Comparison of ENCODE assay signal across 24 cellular contexts in genomic region chr5:147068998-147069397, GRCh38.
"Had no signal": no experiment of that assay in that cellular context is flagged by ENCODE, and none has a peak within 500 bp of the region (broad histone marks: within the 10 kb centered on the region; RNA-seq: fewer than 3 reads in every experiment).

No MANE protein-coding gene starts in this region.

- H3K4me3 ChIP-seq: coronary artery, dorsolateral prefrontal cortex, esophagus squamous epithelium, gastrocnemius medialis, heart right ventricle, left lung, lower lobe of right lung, mucosa of descending colon had no signal

- H3K27me3 ChIP-seq: dorsolateral prefrontal cortex, gastrocnemius medialis, left lung had no signal

- H3K4me1 Mint-ChIP-seq: naive B cell had no signal

- H3K36me3 ChIP-seq: esophagus squamous epithelium, gastrocnemius medialis, heart right ventricle, left lung, lower lobe of right lung had no signal

- H3K27ac Mint-ChIP-seq: mesothelial cell of epicardium, naive B cell had no signal

- H3K4me1 ChIP-seq: esophagus squamous epithelium, gastrocnemius medialis, heart right ventricle, left lung, lower lobe of right lung had no signal

- H3K9me3 ChIP-seq: esophagus squamous epithelium, gastrocnemius medialis, left lung, lower lobe of right lung, mucosa of descending colon had no signal

- H3K36me3 Mint-ChIP-seq: mesothelial cell of epicardium, naive B cell had no signal

- H3K27ac ChIP-seq: coronary artery, epithelial cell of prostate, esophagus squamous epithelium, gastrocnemius medialis, heart right ventricle, left lung, lower lobe of right lung had no signal

- ATAC-seq: esophagus mucosa, gastrocnemius medialis, heart right ventricle, left cardiac atrium, left lung, left ventricle myocardium superior, lower lobe of right lung, mucosa of descending colon had no signal

- H3K4me3 Mint-ChIP-seq: mesothelial cell of epicardium, naive B cell had no signal

- DNase-seq: dermis blood vessel endothelial cell; dorsolateral prefrontal cortex; effector CD4-positive, alpha-beta T cell; effector memory CD4-positive, alpha-beta T cell; erythroblast; esophagus squamous epithelium; foreskin fibroblast; foreskin melanocyte; gastrocnemius medialis; glutamatergic neuron; head of caudate nucleus; heart right ventricle; hippocampal formation; left cardiac atrium; left lung; left ventricle myocardium superior; lower lobe of right lung; mesenchymal stem cell; mucosa of descending colon; naive B cell had no signal

- H3K27me3 Mint-ChIP-seq: naive B cell had no signal
